9 cellular contexts compared by ENCODE assay signal in the genomic region with DNA sequence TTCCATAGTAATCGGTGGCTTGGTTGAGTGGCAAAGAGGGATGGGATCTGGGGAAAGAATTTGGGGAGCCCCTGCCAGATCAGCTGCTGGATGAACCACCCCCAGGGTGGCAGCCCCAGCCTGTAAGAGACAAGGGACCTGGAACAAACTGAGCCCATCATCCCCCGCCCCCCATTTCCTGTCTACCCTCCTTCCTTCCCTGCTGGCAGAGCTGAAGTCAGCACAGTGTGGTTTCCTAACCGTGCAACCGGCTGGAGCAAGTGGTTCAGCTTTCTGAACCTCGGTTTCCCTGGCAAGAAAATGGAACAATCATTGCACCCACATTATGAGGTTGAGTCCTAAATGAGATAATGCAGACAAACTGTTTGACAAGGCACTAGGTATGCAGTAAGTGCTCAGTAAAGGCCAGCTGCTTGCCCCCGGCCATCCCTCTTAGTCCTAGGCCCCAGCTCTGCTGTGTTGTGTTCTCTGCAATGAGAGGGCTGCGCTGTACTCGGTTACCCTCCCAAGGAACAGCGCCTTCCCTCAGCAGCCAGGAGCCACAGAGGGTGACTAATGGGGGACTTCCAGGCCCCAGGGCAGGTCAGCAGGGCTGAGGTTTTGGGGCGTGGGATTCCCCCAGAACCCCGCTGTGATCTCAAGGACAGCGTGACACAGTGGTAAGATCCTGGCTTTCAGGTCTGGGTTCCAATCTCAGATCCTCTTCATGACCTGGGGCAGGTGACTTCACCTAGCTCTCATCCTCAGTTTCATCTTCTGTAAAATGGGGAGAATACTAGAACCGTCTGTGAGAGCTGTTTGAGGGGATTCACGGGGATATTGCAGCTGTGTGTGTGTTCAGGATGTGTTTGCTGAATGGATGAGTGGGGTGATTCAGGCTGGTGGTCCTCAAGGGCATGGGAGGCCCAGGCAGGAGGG. TPM values are rescaled to one million over a fixed set of nuclear protein-coding genes. Genes with fewer than 3 reads are reported as not detected.
A peak's percentile ranks its signal among the peaks of the same experiment; 100 is the strongest.
DNase-seq lines count a peak whose midpoint lies in the region; TF ChIP-seq lines count a peak whose summit lies in the region.
"Had no signal": no experiment of that assay in that cellular context is flagged by ENCODE, and none has a peak within 500 bp of the region (broad histone marks: within the 10 kb centered on the region; RNA-seq: fewer than 3 reads in every experiment).

No MANE protein-coding gene starts in this region.

- H3K36me3 Mint-ChIP-seq in CD14-positive monocyte: peaks cover 47 to 49% of the 10 kb centered on the region in 2 donors

- H3K36me3 ChIP-seq in left ventricle myocardium inferior: no peaks in the 10 kb centered on the region

- H3K27ac Mint-ChIP-seq in CD14-positive monocyte: peak overlapping the region; percentile 67 to 94 (median 85)

- H3K27ac ChIP-seq in HL-60 (replicated peaks) (peak overlapping the region; percentile 37), left ventricle myocardium inferior (replicated peaks) (no peak overlapping the region)
- H3K27ac ChIP-seq: epithelial cell of prostate had no signal

- peaks cover 44% of the 10 kb centered on the region for H3K4me1 Mint-ChIP-seq in CD14-positive monocyte

- intact Hi-C loops in CD14-positive monocyte (cut with micrococcal nuclease) (loop anchor here in 1 of 2 donors (10.0 kb wide), 1 partner anchor 478 kb away; a partner anchor contains a TSS), left ventricle myocardium inferior (cut with micrococcal nuclease) (loop anchor here (5.0 kb wide), 1 partner anchor 50 kb away; no protein-coding TSS in a partner anchor)

- H3K27me3 Mint-ChIP-seq in CD14-positive monocyte (ENCODE audit: low read depth in 3 of 3): peaks cover 0 to 2% (median 0%) of the 10 kb centered on the region in 3 donors

- no peak overlapping the region for H3K4me3 Mint-ChIP-seq in CD14-positive monocyte

- H3K4me3 ChIP-seq in HL-60 (replicated peaks; ENCODE audit: insufficient read depth, low read length): no peak overlapping the region
- H3K4me3 ChIP-seq in left ventricle myocardium inferior: no peak overlapping the region

- no peak for TF ChIP-seq CTCF in CD14-positive monocyte (IDR thresholded peaks at IDR 0.05)
- TF ChIP-seq CTCF in GM20000 (IDR thresholded peaks at IDR 0.05; ENCODE audit: extremely low read depth, missing control alignments): no peak
- no peak for TF ChIP-seq CTCF in HL-60 (IDR thresholded peaks at IDR 0.05; ENCODE audit: insufficient read depth, low read length)
- TF ChIP-seq CTCF in left ventricle myocardium inferior (IDR thresholded peaks at IDR 0.05; ENCODE audit: borderline replicate concordance): no peak

- peaks cover 8 to 14% (median 9%) of the 10 kb centered on the region in 7 donors for H3K9me3 Mint-ChIP-seq in CD14-positive monocyte

- DNase-seq in CD14-positive monocyte (ENCODE audit: low spot score) (no peak), GM20000 (ENCODE audit: low spot score) (peak; percentile 87), HL-60 (ENCODE audit: low read depth in 1 of 2, low spot score in 1 of 2) (peak in 1 of 2 experiments; percentile 80), left ventricle myocardium inferior (peak; percentile 49), NCI-H524 treated with DMSO at 0.1 percent for 48 hours (lab: John Stamatoyannopoulos, UW) (no peak), AG08395 (ENCODE audit: low spot score) (no peak)
- DNase-seq in activated CD8-positive, alpha-beta memory T cell treated with anti-CD3 and anti-CD28 coated beads for 24 hours: peak; percentile 87
- peak; percentile 74 to 82 for DNase-seq in stimulated activated CD8-positive, alpha-beta memory T cell treated with anti-CD3 and anti-CD28 coated beads, Interleukin-7, amount 100 ng/mL, for 4 hours (ENCODE audit: low read depth in 2 of 2)

- H3K9me3 ChIP-seq in left ventricle myocardium inferior (replicated peaks): peaks cover 8% of the 10 kb centered on the region

- H3K27me3 ChIP-seq in HL-60 (ENCODE audit: insufficient read depth, poor library complexity, severe bottlenecking): no peaks in the 10 kb centered on the region
- H3K27me3 ChIP-seq in left ventricle myocardium inferior (ENCODE audit: low read depth): no peaks in the 10 kb centered on the region

- peaks cover 12% of the 10 kb centered on the region for H3K4me1 ChIP-seq in left ventricle myocardium inferior

RNA-seq across cellular contexts. Expression of a gene that starts 16.5 kb away (rescaled TPM):
- 100 to 1,000 TPM; 247 to 349 TPM for polyA plus RNA-seq in CD14-positive monocyte
- 3.4 TPM for total RNA-seq in left ventricle myocardium inferior

RNA-seq across cellular contexts. Expression of a gene that starts 19.3 kb away (rescaled TPM):
- polyA plus RNA-seq in CD14-positive monocyte: under 1 TPM; 0.18 to 0.56 TPM
- total RNA-seq in left ventricle myocardium inferior: 1.3 TPM

RNA-seq across cellular contexts. Expression of a gene that starts 54.8 kb away (rescaled TPM):
- polyA plus RNA-seq in CD14-positive monocyte: 100 to 1,000 TPM; 111 to 114 TPM
- 560 TPM for total RNA-seq in left ventricle myocardium inferior

RNA-seq across cellular contexts. Expression of a gene that starts 56.2 kb away (rescaled TPM):
- polyA plus RNA-seq in CD14-positive monocyte: 10 to 100 TPM; 10.3 to 20.6 TPM
- total RNA-seq in left ventricle myocardium inferior: 24.9 TPM

Comparison
In these comparisons a context has a peak if more than half of its experiments do, and no peak if none do; other contexts are left out.
1. DNase-seq: peak in GM20000 (single experiment), activated CD8-positive, alpha-beta memory T cell treated with anti-CD3 and anti-CD28 coated beads for 24 hours (single experiment), left ventricle myocardium inferior (single experiment) and stimulated activated CD8-positive, alpha-beta memory T cell treated with anti-CD3 and anti-CD28 coated beads, Interleukin-7, amount 100 ng/mL, for 4 hours (2 of 2); none in CD14-positive monocyte (single experiment), NCI-H524 treated with DMSO at 0.1 percent for 48 hours (single experiment) and AG08395 (single experiment).